Comparison of ENCODE assay signal across 19 cellular contexts in genomic region chrX:40189018-40189417, GRCh38.
DNase-seq lines count a peak whose midpoint lies in the region; ATAC-seq, FAIRE-seq and TF ChIP-seq lines count a peak whose summit lies in the region.
"Had no signal": no experiment of that assay in that cellular context is flagged by ENCODE, and none has a peak within 500 bp of the region (broad histone marks: within the 10 kb centered on the region; RNA-seq: fewer than 3 reads in every experiment).

No MANE protein-coding gene starts in this region.

- H3K36me3 Mint-ChIP-seq in activated T-cell treated with anti-CD3 and anti-CD28 coated beads, Interleukin-2, amount 50 U/mL, for 72 hours (ENCODE audit: insufficient read depth in 2 of 2) = peaks cover 4 to 10% of the 10 kb centered on the region in 2 donors

- H3K4me1 ChIP-seq in OCI-LY3 (ENCODE audit: low read length) = peaks cover 22% of the 10 kb centered on the region
- H3K4me1 ChIP-seq: heart left ventricle, tibial nerve had no signal

- peak overlapping the region; percentile 32; the same call in 1 of the 2 replicates for H3K9ac ChIP-seq in OCI-LY3 (ENCODE audit: low read length)

- H3K9me3 Mint-ChIP-seq in activated T-cell treated with anti-CD3 and anti-CD28 coated beads, Interleukin-2, amount 50 U/mL, for 72 hours = peaks cover 3 to 4% of the 10 kb centered on the region in 2 donors

- H3K4me3 Mint-ChIP-seq in activated T-cell treated with anti-CD3 and anti-CD28 coated beads, Interleukin-2, amount 50 U/mL, for 72 hours = peak overlapping the region; percentile 15 to 47
- H3K4me3 Mint-ChIP-seq: GM23338 had no signal

- no peaks in the 10 kb centered on the region for H3K79me2 ChIP-seq in OCI-LY3 (ENCODE audit: low read length)

- intact Hi-C loops in posterior vena cava (cut with DNase I) = no loop called here

- H3K4me3 ChIP-seq in OCI-LY3 (ENCODE audit: low read length) = peak overlapping the region; percentile 52
- H3K4me3 ChIP-seq: GM23338, heart left ventricle, mucosa of descending colon, tibial nerve had no signal

- H3K27ac ChIP-seq in OCI-LY3 (ENCODE audit: low read length) = peak overlapping the region; percentile 45
- H3K27ac ChIP-seq: heart left ventricle, tibial nerve had no signal

- FAIRE-seq in colon (lab: Jason Lieb, UNC) = peak; percentile 28
- FAIRE-seq in HTR-8/SVneo (lab: Jason Lieb, UNC) = no peak

- peaks cover 5% of the 10 kb centered on the region; the same call in 1 of the 2 replicates for H3K9me3 ChIP-seq in OCI-LY3 (ENCODE audit: insufficient read depth, low read length)
- H3K9me3 ChIP-seq: mucosa of descending colon, tibial nerve had no signal

- no peak for ATAC-seq in activated T-cell treated with anti-CD3 and anti-CD28 coated beads, Interleukin-2, amount 50 U/mL, for 72 hours (replicated peaks in 1 of 2)
- ATAC-seq in GM21390 (IDR thresholded peaks at IDR 0.05; ENCODE audit: unreplicated experiment) = no peak
- ATAC-seq: GM23338, heart left ventricle, mucosa of descending colon had no signal

- no peaks in the 10 kb centered on the region for H3K36me3 ChIP-seq in OCI-LY3 (replicated peaks; ENCODE audit: low read depth, low read length)
- H3K36me3 ChIP-seq: heart left ventricle, tibial nerve had no signal

- peaks cover 7% of the 10 kb centered on the region for H3K27me3 Mint-ChIP-seq in activated T-cell treated with anti-CD3 and anti-CD28 coated beads, Interleukin-2, amount 50 U/mL, for 72 hours (ENCODE audit: low read depth)

- no peaks in the 10 kb centered on the region for H3K27me3 ChIP-seq in OCI-LY3 (ENCODE audit: low read depth, low read length)
- H3K27me3 ChIP-seq: tibial nerve had no signal

- peak overlapping the region; percentile 67 for H2AFZ ChIP-seq in OCI-LY3 (ENCODE audit: low read depth, low read length)
- H2AFZ ChIP-seq: GM23338 had no signal

- DNase-seq in activated T-cell treated with anti-CD3 and anti-CD28 coated beads, Interleukin-2, amount 50 U/mL, for 72 hours = no peak
- no peak for DNase-seq in activated T-cell treated with anti-CD3 and anti-CD28 coated beads, Interleukin-2, amount 50 U/mL, for 1 hour
- peak; percentile 2 for DNase-seq in posterior vena cava (ENCODE audit: low spot score)
- DNase-seq in HTR-8/SVneo (ENCODE audit: insufficient read length, low spot score) = no peak
- no peak for DNase-seq in NCI-H1436 treated with DMSO at 0.1 percent for 48 hours (lab: John Stamatoyannopoulos, UW)
- DNase-seq: activated naive CD4-positive, alpha-beta T cell treated with anti-CD3 and anti-CD28 coated beads, Interleukin-2, amount 50 U/mL, for 16 hours; Calu3; cerebellar nuclear complex; heart left ventricle; IMR-90; mucosa of descending colon; NCI-H1092; occipital lobe; stimulated activated CD4-positive, alpha-beta T cell treated with anti-CD3 and anti-CD28 coated beads, Interleukin-4, amount 100 ng/mL, for 4 hours had no signal

- TF ChIP-seq CTCF in OCI-LY3 (IDR thresholded peaks at IDR 0.05; ENCODE audit: low read depth, low read length) = no peak

- H3K27ac Mint-ChIP-seq in activated T-cell treated with anti-CD3 and anti-CD28 coated beads, Interleukin-2, amount 50 U/mL, for 72 hours = peak overlapping the region; percentile 33
- H3K27ac Mint-ChIP-seq: GM23338 had no signal

- no peaks in the 10 kb centered on the region for H4K20me1 ChIP-seq in OCI-LY3 (ENCODE audit: insufficient read depth, low read length)

- peak overlapping the region; percentile 78 for H3K4me2 ChIP-seq in OCI-LY3 (ENCODE audit: low read length)
- H3K4me2 ChIP-seq: GM23338 had no signal

- peaks cover 18% of the 10 kb centered on the region for H3K4me1 Mint-ChIP-seq in activated T-cell treated with anti-CD3 and anti-CD28 coated beads, Interleukin-2, amount 50 U/mL, for 72 hours (ENCODE audit: low read depth)
